Comparison of ENCODE assay signal across 21 cellular contexts in genomic region chr2:230657906-230658305, GRCh38. TPM values are rescaled to one million over a fixed set of nuclear protein-coding genes. Genes with fewer than 3 reads are reported as not detected.
DNase-seq lines count a peak whose midpoint lies in the region; ATAC-seq and TF ChIP-seq lines count a peak whose summit lies in the region.
"Had no signal": no experiment of that assay in that cellular context is flagged by ENCODE, and none has a peak within 500 bp of the region (broad histone marks: within the 10 kb centered on the region; RNA-seq: fewer than 3 reads in every experiment).

No MANE protein-coding gene starts in this region.

- H3K27me3 Mint-ChIP-seq in activated naive CD4-positive, alpha-beta T cell treated with anti-CD3 and anti-CD28 coated beads, Interleukin-2, amount 10 ng/mL, durations not matched to agents 7 days and 5 days, result no peaks in the 10 kb centered on the region
- H3K27me3 Mint-ChIP-seq in activated naive CD8-positive, alpha-beta T cell treated with anti-CD3 and anti-CD28 coated beads for 36 hours, result no peaks in the 10 kb centered on the region

- no peak overlapping the region for H3K27ac ChIP-seq in ovary
- H3K27ac ChIP-seq: epithelial cell of prostate, RWPE1, suprapubic skin had no signal

- H3K9me3 ChIP-seq in Loucy (ENCODE audit: insufficient read depth, low read depth, low read length) (no peaks in the 10 kb centered on the region), ovary (no peaks in the 10 kb centered on the region)
- H3K9me3 ChIP-seq: Caco-2, mucosa of descending colon, suprapubic skin had no signal

- no peaks in the 10 kb centered on the region for H4K20me1 ChIP-seq in Loucy (ENCODE audit: insufficient read depth, low read length, poor library complexity, severe bottlenecking)

- peaks cover 32% of the 10 kb centered on the region for H3K36me3 Mint-ChIP-seq in activated naive CD4-positive, alpha-beta T cell treated with anti-CD3 and anti-CD28 coated beads, Interleukin-2, amount 10 ng/mL, durations not matched to agents 7 days and 5 days
- peaks cover 10% of the 10 kb centered on the region for H3K36me3 Mint-ChIP-seq in activated naive CD8-positive, alpha-beta T cell treated with anti-CD3 and anti-CD28 coated beads for 36 hours
- H3K36me3 Mint-ChIP-seq in stimulated activated effector memory CD8-positive, alpha-beta T cell treated with anti-CD3 and anti-CD28 coated beads, Interleukin-12 subunit alpha, Interleukin-12 subunit beta, amount 100 ng/mL, for 72 hours, result peaks cover 26% of the 10 kb centered on the region
- H3K36me3 Mint-ChIP-seq: WTC11 had no signal

- intact Hi-C loops in ovary (cut with DNase I), result no loop called here
- intact Hi-C loops in lower leg skin (cut with DNase I; ENCODE audit: low total_unique reads), result no loop called here

- peak overlapping the region; percentile 96 for H3K27ac Mint-ChIP-seq in activated naive CD4-positive, alpha-beta T cell treated with anti-CD3 and anti-CD28 coated beads, Interleukin-2, amount 10 ng/mL, durations not matched to agents 7 days and 5 days
- peak overlapping the region; percentile 97 for H3K27ac Mint-ChIP-seq in activated naive CD8-positive, alpha-beta T cell treated with anti-CD3 and anti-CD28 coated beads for 36 hours
- H3K27ac Mint-ChIP-seq in stimulated activated effector memory CD8-positive, alpha-beta T cell treated with anti-CD3 and anti-CD28 coated beads, Interleukin-12 subunit alpha, Interleukin-12 subunit beta, amount 100 ng/mL, for 72 hours, result peak overlapping the region; percentile 96
- H3K27ac Mint-ChIP-seq: WTC11 had no signal

- H3K9me3 Mint-ChIP-seq in activated naive CD4-positive, alpha-beta T cell treated with anti-CD3 and anti-CD28 coated beads, Interleukin-2, amount 10 ng/mL, durations not matched to agents 7 days and 5 days, result no peaks in the 10 kb centered on the region
- peaks cover 2% of the 10 kb centered on the region for H3K9me3 Mint-ChIP-seq in activated naive CD8-positive, alpha-beta T cell treated with anti-CD3 and anti-CD28 coated beads for 36 hours
- no peaks in the 10 kb centered on the region for H3K9me3 Mint-ChIP-seq in stimulated activated effector memory CD8-positive, alpha-beta T cell treated with anti-CD3 and anti-CD28 coated beads, Interleukin-12 subunit alpha, Interleukin-12 subunit beta, amount 100 ng/mL, for 72 hours
- H3K9me3 Mint-ChIP-seq: WTC11 had no signal

- peak overlapping the region; percentile 72 for H3K9ac ChIP-seq in Loucy (ENCODE audit: low read depth, low read length, poor library complexity, severe bottlenecking)

- CTCF ChIA-PET in activated naive CD4-positive, alpha-beta T cell treated with anti-CD3 and anti-CD28 coated beads, Interleukin-2, amount 10 ng/mL, durations not matched to agents 7 days and 5 days (lab: Charles Lee), result interaction anchor here (0.5 to 1.7 kb wide), 4 partner anchors 9 to 367 kb away, joined by 3 to 5 read pairs (median 4); partner anchors contain the start of gene CAB39

- H3K4me1 ChIP-seq in Loucy (ENCODE audit: insufficient read depth, low read length, poor library complexity, severe bottlenecking) (peaks cover 83% of the 10 kb centered on the region), ovary (ENCODE audit: insufficient read depth) (no peaks in the 10 kb centered on the region)
- H3K4me1 ChIP-seq: Caco-2 had no signal

- 92 to 96% (median 96%) methylated on average over 10 of the region's 10 CpGs for WGBS in ovary, 3 donors
- WGBS in lower leg skin, 2 donors, result 96 to 100% methylated on average over 10 of the region's 10 CpGs

- no peak overlapping the region for H3K4me3 ChIP-seq in Loucy (ENCODE audit: low read length, poor library complexity, severe bottlenecking)
- H3K4me3 ChIP-seq in ovary, result no peak overlapping the region
- no peak overlapping the region for H3K4me3 ChIP-seq in lower leg skin (ENCODE audit: low read depth, poor library complexity, severe bottlenecking)
- H3K4me3 ChIP-seq: coronary artery, mucosa of descending colon, suprapubic skin had no signal

- H3K4me1 Mint-ChIP-seq in activated naive CD4-positive, alpha-beta T cell treated with anti-CD3 and anti-CD28 coated beads, Interleukin-2, amount 10 ng/mL, durations not matched to agents 7 days and 5 days, result peaks cover 89% of the 10 kb centered on the region
- H3K4me1 Mint-ChIP-seq in activated naive CD8-positive, alpha-beta T cell treated with anti-CD3 and anti-CD28 coated beads for 36 hours, result peaks cover 86% of the 10 kb centered on the region
- peaks cover 85% of the 10 kb centered on the region for H3K4me1 Mint-ChIP-seq in stimulated activated effector memory CD8-positive, alpha-beta T cell treated with anti-CD3 and anti-CD28 coated beads, Interleukin-12 subunit alpha, Interleukin-12 subunit beta, amount 100 ng/mL, for 72 hours

- no peak for DNase-seq in activated naive CD4-positive, alpha-beta T cell treated with anti-CD3 and anti-CD28 coated beads, Interleukin-2, amount 10 ng/mL, durations not matched to agents 7 days and 5 days
- DNase-seq in activated naive CD4-positive, alpha-beta T cell treated with Interleukin-2 at 50 U/mL for 16 hours, result no peak
- DNase-seq in activated naive CD8-positive, alpha-beta T cell treated with anti-CD3 and anti-CD28 coated beads for 36 hours, result no peak
- no peak for DNase-seq in stimulated activated effector memory CD8-positive, alpha-beta T cell treated with anti-CD3 and anti-CD28 coated beads, Interleukin-12 subunit alpha, Interleukin-12 subunit beta, amount 100 ng/mL, for 72 hours (ENCODE audit: low spot score in 2 of 2)
- DNase-seq in ovary (no peak), lower leg skin (ENCODE audit: low spot score in 2 of 2) (no peak)
- DNase-seq: Caco-2; EL; GOT3; NCI-H2029; NCI-H446 treated with DMSO at 0.1 percent for 48 hours; NK-92 treated with Interleukin-12 subunit alpha and Interleukin-12 subunit beta, amount 100 ng/mL, for 24 hours; stimulated activated CD4-positive, alpha-beta T cell treated with anti-CD3 and anti-CD28 coated beads, Interleukin-2, amount 100 ng/mL, for 24 hours had no signal

- H3K9me2 ChIP-seq in Loucy (replicated peaks; ENCODE audit: low read depth, low read length), result no peaks in the 10 kb centered on the region

- peak overlapping the region; percentile 78 for H3K4me2 ChIP-seq in Loucy (ENCODE audit: low read depth, low read length, poor library complexity, severe bottlenecking)

- no peak overlapping the region for H2AFZ ChIP-seq in Loucy (ENCODE audit: low read length)

- TF ChIP-seq POLR2A in ovary (IDR thresholded peaks at IDR 0.05) (no peak), lower leg skin (IDR thresholded peaks at IDR 0.05) (no peak)

- H3K36me3 ChIP-seq in Loucy (ENCODE audit: insufficient read depth, low read length) (no peaks in the 10 kb centered on the region), ovary (no peaks in the 10 kb centered on the region)
- H3K36me3 ChIP-seq: suprapubic skin had no signal

- peak overlapping the region; percentile 86 for H3K4me3 Mint-ChIP-seq in activated naive CD4-positive, alpha-beta T cell treated with anti-CD3 and anti-CD28 coated beads, Interleukin-2, amount 10 ng/mL, durations not matched to agents 7 days and 5 days
- H3K4me3 Mint-ChIP-seq in activated naive CD8-positive, alpha-beta T cell treated with anti-CD3 and anti-CD28 coated beads for 36 hours, result peak overlapping the region; percentile 82
- H3K4me3 Mint-ChIP-seq in stimulated activated effector memory CD8-positive, alpha-beta T cell treated with anti-CD3 and anti-CD28 coated beads, Interleukin-12 subunit alpha, Interleukin-12 subunit beta, amount 100 ng/mL, for 72 hours, result peak overlapping the region; percentile 76
- H3K4me3 Mint-ChIP-seq: WTC11 had no signal

- H3K27me3 ChIP-seq in Loucy (ENCODE audit: insufficient read depth, low read length, poor library complexity, severe bottlenecking) (no peaks in the 10 kb centered on the region), ovary (no peaks in the 10 kb centered on the region)
- H3K27me3 ChIP-seq: suprapubic skin had no signal

- ATAC-seq in stimulated activated effector memory CD8-positive, alpha-beta T cell treated with anti-CD3 and anti-CD28 coated beads, Interleukin-12 subunit alpha, Interleukin-12 subunit beta, amount 100 ng/mL, for 72 hours, result no peak
- no peak for ATAC-seq in HG03521 (IDR thresholded peaks at IDR 0.05; ENCODE audit: unreplicated experiment)
- ATAC-seq: WTC11 had no signal

- no peak for TF ChIP-seq EP300 in ovary (IDR thresholded peaks at IDR 0.05)

- peaks cover 6% of the 10 kb centered on the region; the same call in 1 of the 2 replicates for H3K79me2 ChIP-seq in Loucy (ENCODE audit: insufficient read depth, low read length)

- TF ChIP-seq CTCF in Loucy (conservative IDR thresholded peaks at IDR 0.05; ENCODE audit: low read length) (no peak), ovary (IDR thresholded peaks at IDR 0.05) (no peak), lower leg skin (IDR thresholded peaks at IDR 0.05) (no peak)

- peaks cover 23% of the 10 kb centered on the region; the same call in 1 of the 2 replicates for H3F3A ChIP-seq in Loucy (ENCODE audit: low read depth)

RNA-seq across cellular contexts. Expression of gene CAB39, which starts 54.7 kb away (rescaled TPM):
- total RNA-seq in activated naive CD8-positive, alpha-beta T cell treated with anti-CD3 and anti-CD28 coated beads for 36 hours, result 100 to 1,000 TPM; 119 to 122 TPM
- total RNA-seq in ovary (10 to 100 TPM; 39.6 to 64.4 (median 52.0) TPM), lower leg skin (10 to 100 TPM; 65.5 to 74.7 (median 70.4) TPM)
- polyA plus RNA-seq in ovary, result 10 to 100 TPM; 24.8 to 42.7 TPM
